In genomic region chr5:33369470-33370134, GRCh38 we compare ENCODE assay signal across 19 cellular contexts.
DNase-seq lines count a peak whose midpoint lies in the region; ATAC-seq, FAIRE-seq and TF ChIP-seq lines count a peak whose summit lies in the region.
"Had no signal": no experiment of that assay in that cellular context is flagged by ENCODE, and none has a peak within 500 bp of the region (broad histone marks: within the 10 kb centered on the region; RNA-seq: fewer than 3 reads in every experiment).

No MANE protein-coding gene starts in this region.

- H3K18ac ChIP-seq in mesendoderm (ENCODE audit: low read length), result no peak overlapping the region

- H3K79me2 ChIP-seq in astrocyte (ENCODE audit: insufficient read depth, low read length) (no peaks in the 10 kb centered on the region), smooth muscle cell (ENCODE audit: low read depth) (no peaks in the 10 kb centered on the region), mesendoderm (ENCODE audit: control insufficient read depth, insufficient read depth, low read length) (no peaks in the 10 kb centered on the region)
- H3K79me2 ChIP-seq: hepatocyte had no signal

- H4K5ac ChIP-seq in mesendoderm (ENCODE audit: low read length), result no peak overlapping the region

- no peak overlapping the region for H3K23ac ChIP-seq in mesendoderm (ENCODE audit: low read length)

- H2AK5ac ChIP-seq in mesendoderm (ENCODE audit: low read length), result no peak overlapping the region

- no peak overlapping the region for H4K8ac ChIP-seq in mesendoderm (ENCODE audit: low read depth, low read length)

- H2AFZ ChIP-seq in astrocyte (ENCODE audit: low read depth, low read length) (no peak overlapping the region), smooth muscle cell (ENCODE audit: low read depth) (no peak overlapping the region)
- H2AFZ ChIP-seq: hepatocyte had no signal

- peaks cover 5% of the 10 kb centered on the region for H3F3A ChIP-seq in smooth muscle cell (ENCODE audit: low read depth)

- no peaks in the 10 kb centered on the region for H3K36me3 Mint-ChIP-seq in astrocyte (ENCODE audit: low read depth, unreplicated experiment)
- H3K36me3 Mint-ChIP-seq: IgD-negative memory B cell had no signal

- H3K4me3 ChIP-seq in astrocyte (ENCODE audit: insufficient read depth, low read depth, low read length) (no peak overlapping the region), heart right ventricle (no peak overlapping the region), smooth muscle cell (no peak overlapping the region), mesendoderm (ENCODE audit: low read length) (no peak overlapping the region)
- H3K4me3 ChIP-seq: hepatocyte, SK-N-MC had no signal

- H4K20me1 ChIP-seq in astrocyte (ENCODE audit: insufficient read depth, low read length) (no peaks in the 10 kb centered on the region), smooth muscle cell (ENCODE audit: low read depth) (no peaks in the 10 kb centered on the region)

- H3K36me3 ChIP-seq in astrocyte (ENCODE audit: insufficient read depth, low read length), result no peaks in the 10 kb centered on the region
- H3K36me3 ChIP-seq in heart right ventricle, result no peaks in the 10 kb centered on the region
- H3K36me3 ChIP-seq in smooth muscle cell (ENCODE audit: low read depth), result no peaks in the 10 kb centered on the region
- H3K36me3 ChIP-seq in mesendoderm (ENCODE audit: control insufficient read depth, insufficient read depth, low read length), result no peaks in the 10 kb centered on the region

- H3K27ac Mint-ChIP-seq in astrocyte (ENCODE audit: unreplicated experiment), result no peak overlapping the region
- H3K27ac Mint-ChIP-seq: dendritic cell treated with granulocyte-macrophage colony-stimulating factor and Interleukin-4, amounts not matched to agents 40 ng/mL and 50 ng/mL, for 4 days; IgD-negative memory B cell had no signal

- no peak overlapping the region for H2BK15ac ChIP-seq in mesendoderm (replicated peaks; ENCODE audit: low read depth)

- H3K27me3 ChIP-seq in astrocyte (ENCODE audit: insufficient read depth, low read length) (no peaks in the 10 kb centered on the region), heart right ventricle (no peaks in the 10 kb centered on the region), smooth muscle cell (ENCODE audit: low read depth) (no peaks in the 10 kb centered on the region), mesendoderm (ENCODE audit: insufficient read depth, low read length, poor library complexity) (no peaks in the 10 kb centered on the region)
- H3K27me3 ChIP-seq: hepatocyte had no signal

- peak; percentile 61 for DNase-seq in M059J (ENCODE audit: low read depth)
- DNase-seq in astrocyte (ENCODE audit: low read depth), result peak; percentile 71
- DNase-seq in heart right ventricle, result no peak
- no peak for DNase-seq in smooth muscle cell (lab: John Stamatoyannopoulos, UW; ENCODE audit: unreplicated experiment)
- DNase-seq in mesenteric fat pad (ENCODE audit: low spot score), result no peak
- DNase-seq in DMS 273 (lab: John Stamatoyannopoulos, UW; ENCODE audit: unreplicated experiment), result no peak
- DNase-seq in mesendoderm, result no peak
- DNase-seq: activated CD4-positive, alpha-beta T cell treated with anti-CD3 and anti-CD28 coated beads for 48 hours; C1 segment of cervical spinal cord; GOT3; NCI-H1048; NCI-H2081; NCI-H526; nucleus accumbens; small intestine had no signal

- TF ChIP-seq CTCF in astrocyte (IDR thresholded peaks at IDR 0.05; ENCODE audit: insufficient read depth, low read depth, low read length) (no peak), heart right ventricle (IDR thresholded peaks at IDR 0.05) (no peak), smooth muscle cell (IDR thresholded peaks at IDR 0.05; ENCODE audit: borderline replicate concordance, insufficient read depth, poor library complexity, severe bottlenecking) (no peak)

- peak in 6 of 8 donors; percentile 78 to 96 (median 85) for ATAC-seq in heart right ventricle

- H3K4me1 ChIP-seq in astrocyte (ENCODE audit: insufficient read depth, low read length) (peaks cover 10% of the 10 kb centered on the region), heart right ventricle (peaks cover 0 to 28% (median 0%) of the 10 kb centered on the region in 9 donors), smooth muscle cell (ENCODE audit: low read depth) (no peaks in the 10 kb centered on the region), mesendoderm (ENCODE audit: control insufficient read depth, low read depth, low read length) (no peaks in the 10 kb centered on the region)

- intact Hi-C loops in heart right ventricle (cut with DNase I), result no loop called here

- peak overlapping the region; percentile 60 for H3K27ac ChIP-seq in astrocyte (ENCODE audit: low read depth, low read length)
- peak overlapping the region in 6 of 10 donors; percentile 39 to 89 (median 60) for H3K27ac ChIP-seq in heart right ventricle
- peak overlapping the region; percentile 55 for H3K27ac ChIP-seq in smooth muscle cell (ENCODE audit: low read depth)
- no peak overlapping the region for H3K27ac ChIP-seq in mesendoderm (ENCODE audit: low read depth, low read length)
- H3K27ac ChIP-seq: hepatocyte, SK-N-MC had no signal

- no peaks in the 10 kb centered on the region for H3K27me3 Mint-ChIP-seq in astrocyte (ENCODE audit: low read depth, unreplicated experiment)
- H3K27me3 Mint-ChIP-seq: dendritic cell treated with granulocyte-macrophage colony-stimulating factor and Interleukin-4, amounts not matched to agents 40 ng/mL and 50 ng/mL, for 4 days; IgD-negative memory B cell had no signal

- H2BK5ac ChIP-seq in mesendoderm (ENCODE audit: low read length), result no peak overlapping the region

- H2BK120ac ChIP-seq in mesendoderm (ENCODE audit: low read depth, low read length), result no peak overlapping the region

- WGBS in heart right ventricle, 2 donors, result 28 to 31% methylated on average over 2 of the region's 2 CpGs
- 12% methylated on average over 2 of the region's 2 CpGs for WGBS in smooth muscle cell (ENCODE audit: low lambda C conversion rate)
- no CpG with 5 or more reads among the region's 2 CpGs for WGBS in mesendoderm (ENCODE audit: extremely low coverage, insufficient coverage, low lambda C conversion rate)

- H3K4ac ChIP-seq in mesendoderm (ENCODE audit: low read depth, low read length), result no peak overlapping the region

- peak overlapping the region; percentile 43 for H3K9ac ChIP-seq in astrocyte (ENCODE audit: low read length)
- H3K9ac ChIP-seq in smooth muscle cell (ENCODE audit: low read depth), result no peak overlapping the region
- no peak overlapping the region for H3K9ac ChIP-seq in mesendoderm (ENCODE audit: low read length)

- no peaks in the 10 kb centered on the region for H3K4me1 Mint-ChIP-seq in astrocyte (ENCODE audit: low read depth, unreplicated experiment)

- no peaks in the 10 kb centered on the region for H3K9me3 Mint-ChIP-seq in astrocyte (ENCODE audit: unreplicated experiment)
- H3K9me3 Mint-ChIP-seq: dendritic cell treated with granulocyte-macrophage colony-stimulating factor and Interleukin-4, amounts not matched to agents 40 ng/mL and 50 ng/mL, for 4 days had no signal

- no peaks in the 10 kb centered on the region for H3K79me1 ChIP-seq in mesendoderm (ENCODE audit: low read length)

- FAIRE-seq in astrocyte (lab: Jason Lieb, UNC), result peak; percentile 20
- FAIRE-seq: small intestine had no signal

- no peak overlapping the region for H3K56ac ChIP-seq in mesendoderm (ENCODE audit: low read length)

- H3K4me2 ChIP-seq in astrocyte (ENCODE audit: low read length), result peak overlapping the region; percentile 31
- peak overlapping the region; percentile 46 for H3K4me2 ChIP-seq in smooth muscle cell
- no peak overlapping the region for H3K4me2 ChIP-seq in mesendoderm (ENCODE audit: low read length)
- H3K4me2 ChIP-seq: hepatocyte had no signal

- no peaks in the 10 kb centered on the region for H3K9me3 ChIP-seq in astrocyte (ENCODE audit: insufficient read depth, low read depth, low read length)
- H3K9me3 ChIP-seq in heart right ventricle, result no peaks in the 10 kb centered on the region
- no peaks in the 10 kb centered on the region for H3K9me3 ChIP-seq in smooth muscle cell (replicated peaks; ENCODE audit: low read depth)

- H3K4me3 Mint-ChIP-seq in astrocyte (ENCODE audit: unreplicated experiment), result no peak overlapping the region
- H3K4me3 Mint-ChIP-seq: dendritic cell treated with granulocyte-macrophage colony-stimulating factor and Interleukin-4, amounts not matched to agents 40 ng/mL and 50 ng/mL, for 4 days; IgD-negative memory B cell had no signal

Comparison
In these comparisons a context has a peak if more than half of its experiments do, and no peak if none do; other contexts are left out.
1. DNase-seq: peak in M059J (single experiment) and astrocyte (single experiment); none in heart right ventricle (0 of 2), smooth muscle cell (single experiment), mesenteric fat pad (single experiment), DMS 273 (single experiment) and mesendoderm (single experiment).